Comparison of ENCODE assay signal across 8 cellular contexts in genomic region chr15:79978694-79979519, GRCh38. TPM values are rescaled to one million over a fixed set of nuclear protein-coding genes. Genes with fewer than 3 reads are reported as not detected.
A peak's percentile ranks its signal among the peaks of the same experiment; 100 is the strongest.
DNase-seq lines count a peak whose midpoint lies in the region; ATAC-seq and TF ChIP-seq lines count a peak whose summit lies in the region.

No MANE protein-coding gene starts in this region.

- H3K9me3 Mint-ChIP-seq in activated naive CD4-positive, alpha-beta T cell treated with anti-CD3 and anti-CD28 coated beads, Interleukin-2, amount 10 ng/mL, durations not matched to agents 7 days and 5 days = no peaks in the 10 kb centered on the region

- no peaks in the 10 kb centered on the region for H3K9me3 ChIP-seq in heart left ventricle
- no peaks in the 10 kb centered on the region for H3K9me3 ChIP-seq in thymus (ENCODE audit: control insufficient read depth)

- H3K27ac ChIP-seq in heart left ventricle = peak overlapping the region in 10 of 12 donors; percentile 13 to 86 (median 56)
- H3K27ac ChIP-seq in thymus (ENCODE audit: low read depth) = peak overlapping the region; percentile 52

- 60 to 69% (median 64%) methylated on average over 5 of the region's 5 CpGs for WGBS in heart left ventricle, 4 donors
- WGBS in thymus = 89% methylated on average over 5 of the region's 5 CpGs

- H3K36me3 ChIP-seq in heart left ventricle = no peaks in the 10 kb centered on the region
- H3K36me3 ChIP-seq in thymus (ENCODE audit: control insufficient read depth, insufficient read depth) = no peaks in the 10 kb centered on the region

- no peak overlapping the region for H3K4me3 ChIP-seq in heart left ventricle
- no peak overlapping the region for H3K4me3 ChIP-seq in thymus (ENCODE audit: low read length)

- DNase-seq in activated naive CD4-positive, alpha-beta T cell treated with anti-CD3 and anti-CD28 coated beads, Interleukin-2, amount 10 ng/mL, durations not matched to agents 7 days and 5 days = no peak
- no peak for DNase-seq in activated naive CD4-positive, alpha-beta T cell treated with anti-CD3 and anti-CD28 coated beads, Interleukin-2, amount 50 U/mL, for 16 hours
- DNase-seq in RPMI7951 (ENCODE audit: low read depth) (peak; percentile 77), heart left ventricle (no peak), NCI-H187 (lab: John Stamatoyannopoulos, UW) (no peak)
- no peak for DNase-seq in stimulated activated CD4-positive, alpha-beta T cell treated with anti-CD3 and anti-CD28 coated beads, Interleukin-4, amount 100 ng/mL, for 1 hour

- ATAC-seq in HG02973 (IDR thresholded peaks at IDR 0.05; ENCODE audit: unreplicated experiment) = peak; percentile 70
- ATAC-seq in heart left ventricle = peak; percentile 75 to 94 (median 92)

- H3K27me3 Mint-ChIP-seq in activated naive CD4-positive, alpha-beta T cell treated with anti-CD3 and anti-CD28 coated beads, Interleukin-2, amount 10 ng/mL, durations not matched to agents 7 days and 5 days = no peaks in the 10 kb centered on the region

- CTCF ChIA-PET in activated naive CD4-positive, alpha-beta T cell treated with anti-CD3 and anti-CD28 coated beads, Interleukin-2, amount 10 ng/mL, durations not matched to agents 7 days and 5 days (lab: Charles Lee) = interaction anchor here (1.2 to 2.3 kb wide), 3 partner anchors 14 to 83 kb away, joined by 3 to 7 read pairs (median 3); no protein-coding TSS in a partner anchor

- no peak for TF ChIP-seq CTCF in heart left ventricle (IDR thresholded peaks at IDR 0.05)

- peaks cover 12% of the 10 kb centered on the region for H3K4me1 Mint-ChIP-seq in activated naive CD4-positive, alpha-beta T cell treated with anti-CD3 and anti-CD28 coated beads, Interleukin-2, amount 10 ng/mL, durations not matched to agents 7 days and 5 days

- intact Hi-C loops in heart left ventricle (cut with DNase I) = no loop called here

- H3K36me3 Mint-ChIP-seq in activated naive CD4-positive, alpha-beta T cell treated with anti-CD3 and anti-CD28 coated beads, Interleukin-2, amount 10 ng/mL, durations not matched to agents 7 days and 5 days = no peaks in the 10 kb centered on the region

- H3K27me3 ChIP-seq in heart left ventricle (no peaks in the 10 kb centered on the region), thymus (ENCODE audit: control insufficient read depth, insufficient read depth) (no peaks in the 10 kb centered on the region)

- H3K4me1 ChIP-seq in heart left ventricle = peaks cover 0 to 57% (median 8%) of the 10 kb centered on the region in 12 donors
- no peaks in the 10 kb centered on the region for H3K4me1 ChIP-seq in thymus (ENCODE audit: control insufficient read depth, insufficient read depth, low read length)

- TF ChIP-seq POLR2A in heart left ventricle (IDR thresholded peaks at IDR 0.05) = no peak

- no peak overlapping the region for H3K4me3 Mint-ChIP-seq in activated naive CD4-positive, alpha-beta T cell treated with anti-CD3 and anti-CD28 coated beads, Interleukin-2, amount 10 ng/mL, durations not matched to agents 7 days and 5 days

- H3K27ac Mint-ChIP-seq in activated naive CD4-positive, alpha-beta T cell treated with anti-CD3 and anti-CD28 coated beads, Interleukin-2, amount 10 ng/mL, durations not matched to agents 7 days and 5 days = peak overlapping the region; percentile 6

RNA-seq across cellular contexts. Expression of gene BCL2A1, which starts 7.9 kb away (rescaled TPM):
- 3.0 and 5.2 TPM in 2 replicates for total RNA-seq in RPMI7951 (2014; rRNA removed; shearing (Covaris generic))
- total RNA-seq in heart left ventricle = 10 to 100 TPM in 1 of 9 donors, 1 to 10 TPM in 3, under 1 TPM in 4, not detected in 1; 0.32 to 28.6 (median 0.99) TPM
- 1 to 10 TPM in 1 of 2 donors, under 1 TPM in 1; 0.23 to 1.2 TPM for polyA plus RNA-seq in heart left ventricle
- 25.5 TPM for polyA plus RNA-seq in thymus
